8 cellular contexts compared by ENCODE assay signal in the genomic region with DNA sequence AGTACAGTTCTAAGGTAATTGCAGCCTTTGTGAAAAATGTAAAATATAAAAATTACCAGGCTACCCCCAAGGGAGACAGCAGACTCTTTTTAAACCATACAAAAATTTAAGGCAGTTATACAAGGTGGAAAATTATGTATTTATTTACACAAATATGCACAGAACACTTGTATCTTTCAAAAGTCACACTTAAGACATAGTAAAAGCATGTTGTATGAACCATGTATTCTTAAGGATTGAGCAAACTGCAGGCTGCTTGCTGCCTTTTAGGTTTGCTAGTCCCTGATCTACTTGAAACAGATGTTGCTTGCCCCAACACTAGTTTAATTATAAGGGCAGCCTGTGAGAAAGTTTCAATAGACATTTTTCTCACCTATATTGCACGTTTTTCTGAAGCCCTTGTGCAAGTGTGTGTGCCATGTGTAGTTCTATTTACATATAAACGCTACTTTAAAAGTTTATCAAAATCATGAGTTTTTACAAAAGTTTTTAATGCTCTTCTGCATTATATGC.
DNase-seq lines count a peak whose midpoint lies in the region; ATAC-seq, FAIRE-seq and TF ChIP-seq lines count a peak whose summit lies in the region.

No MANE protein-coding gene starts in this region.

- dilution Hi-C loops in IMR-90 (cut with HindIII; ENCODE audit: low sequenced_read_pairs, unreplicated experiment) = no loop called here
- dilution Hi-C loops in mammary epithelial cell (cut with HindIII; ENCODE audit: low sequenced_read_pairs) = no loop called here

- POLR2A ChIA-PET in BJ (lab: Charles Lee) (no interaction called here), IMR-90 (lab: Charles Lee; ENCODE audit: unreplicated experiment) (no interaction called here)

- TF ChIP-seq RAD21 in IMR-90 (IDR thresholded peaks at IDR 0.05; ENCODE audit: low read length) = no peak

- H3K9me1 ChIP-seq in IMR-90 (ENCODE audit: insufficient read depth, low read length) = no peaks in the 10 kb centered on the region

- no peaks in the 10 kb centered on the region for H3K9me3 ChIP-seq in IMR-90 (ENCODE audit: control insufficient read depth, insufficient read depth, low read length)
- H3K9me3 ChIP-seq in mammary epithelial cell (replicated peaks; ENCODE audit: insufficient read depth, low read length) = no peaks in the 10 kb centered on the region
- no peaks in the 10 kb centered on the region for H3K9me3 ChIP-seq in muscle layer of duodenum (ENCODE audit: control insufficient read depth in 1 of 2, low read length in 2 of 2)

- no TSS peak for BruUV-seq in IMR-90 (replicated peaks; lab: Mats Ljungman, UMichigan)
- BruUV-seq in mammary epithelial cell (replicated peaks; lab: Mats Ljungman, UMichigan) = no TSS peak

- no peak overlapping the region for H2AK5ac ChIP-seq in IMR-90 (ENCODE audit: low read depth, low read length)

- H4K20me1 ChIP-seq in IMR-90 (ENCODE audit: insufficient read depth, low read length) = peaks cover 14% of the 10 kb centered on the region; the same call in 1 of the 2 replicates
- no peaks in the 10 kb centered on the region for H4K20me1 ChIP-seq in mammary epithelial cell (ENCODE audit: insufficient read depth, low read length)

- H3K4ac ChIP-seq in IMR-90 (ENCODE audit: low read depth, low read length) = peak overlapping the region; percentile 35; the same call in 1 of the 2 replicates

- H3K4me2 ChIP-seq in IMR-90 (ENCODE audit: low read depth, low read length) (peak overlapping the region; percentile 61), mammary epithelial cell (ENCODE audit: insufficient read depth, low read depth, low read length) (peak overlapping the region; percentile 93)

- ATAC-seq in IMR-90 (ENCODE audit: low read depth) = no peak

- peak overlapping the region; percentile 83 for H3K4me3 ChIP-seq in BJ (ENCODE audit: low read depth, low read length)
- peak overlapping the region; percentile 72 for H3K4me3 ChIP-seq in IMR-90 (ENCODE audit: insufficient read depth, low read depth, low read length)
- peak overlapping the region; percentile 81 to 99 (median 85) for H3K4me3 ChIP-seq in mammary epithelial cell (replicated peaks in 1 of 3; ENCODE audit: insufficient read depth in 1 of 3, low read depth in 2 of 3, low read length in 3 of 3)
- peak overlapping the region; percentile 68 to 96 for H3K4me3 ChIP-seq in muscle layer of duodenum (ENCODE audit: low read depth in 1 of 2, low read length in 2 of 2)

- no peak overlapping the region; the same call in 1 of the 2 replicates for H4K5ac ChIP-seq in IMR-90 (ENCODE audit: low read depth, low read length)

- no peak overlapping the region for H2BK20ac ChIP-seq in IMR-90 (ENCODE audit: low read depth, low read length)

- FAIRE-seq in frontal cortex (lab: Jason Lieb, UNC) = no peak

- H3K9ac ChIP-seq in IMR-90 (ENCODE audit: low read depth, low read length) = peak overlapping the region; percentile 92; the same call in 1 of the 2 replicates
- H3K9ac ChIP-seq in mammary epithelial cell (ENCODE audit: insufficient read depth, low read length) = peak overlapping the region; percentile 98

- TF ChIP-seq POLR2A in IMR-90 (IDR thresholded peaks at IDR 0.05; ENCODE audit: low read depth, low read length) = no peak

- peak overlapping the region; percentile 11; the same call in 1 of the 2 replicates for H3K27ac ChIP-seq in IMR-90 (ENCODE audit: insufficient read depth, low read length)
- peak overlapping the region; percentile 94 for H3K27ac ChIP-seq in mammary epithelial cell (ENCODE audit: insufficient read depth, low read depth, low read length)
- peak overlapping the region; percentile 97 for H3K27ac ChIP-seq in muscle layer of duodenum (ENCODE audit: low read length)

- peak overlapping the region; percentile 94; the same call in 1 of the 2 replicates for H3K14ac ChIP-seq in IMR-90 (replicated peaks; ENCODE audit: low read depth, low read length)

- H3K36me3 ChIP-seq in BJ (ENCODE audit: control insufficient read depth, insufficient read depth, low read length) (peaks cover 2% of the 10 kb centered on the region; the same call in 1 of the 2 replicates), IMR-90 (ENCODE audit: control insufficient read depth, insufficient read depth, low read length) (peaks cover 7% of the 10 kb centered on the region), mammary epithelial cell (ENCODE audit: insufficient read depth, low read length) (peaks cover 25% of the 10 kb centered on the region), muscle layer of duodenum (ENCODE audit: control insufficient read depth in 1 of 2, insufficient read depth in 2 of 2, low read length in 2 of 2) (no peaks in the 10 kb centered on the region)

- no peak overlapping the region for H2BK15ac ChIP-seq in IMR-90 (ENCODE audit: low read depth, low read length)

- H4K8ac ChIP-seq in IMR-90 (ENCODE audit: low read depth in 2 of 2, low read length in 2 of 2) = peak overlapping the region; percentile 83 to 90; a peak in 1 of 4 replicates

- H3K23ac ChIP-seq in IMR-90 (ENCODE audit: low read depth, low read length) = peak overlapping the region; percentile 83

- no peak overlapping the region for H2BK120ac ChIP-seq in IMR-90 (ENCODE audit: low read depth, low read length)

- DNase-seq in BJ (ENCODE audit: low read depth) (no peak), IMR-90 (no peak), mammary epithelial cell (no peak), NCI-H2081 (lab: John Stamatoyannopoulos, UW) (no peak), NCI-H748 (lab: John Stamatoyannopoulos, UW; ENCODE audit: unreplicated experiment) (no peak), DMS79 (lab: John Stamatoyannopoulos, UW) (no peak), frontal cortex (ENCODE audit: low spot score in 2 of 2) (no peak)

- intact Hi-C loops in IMR-90 (cut with micrococcal nuclease) = loop anchor here (2.0 to 5.0 kb wide), 3 partner anchors 137 to 1145 kb away; no protein-coding TSS in a partner anchor
- intact Hi-C loops in mammary epithelial cell (cut with micrococcal nuclease) = loop anchor here (2.0 to 5.0 kb wide), 2 partner anchors 137 to 222 kb away; no protein-coding TSS in a partner anchor

- no peak for TF ChIP-seq CTCF in BJ (IDR thresholded peaks at IDR 0.05; ENCODE audit: insufficient read depth, low read depth, low read length)
- no peak for TF ChIP-seq CTCF in IMR-90 (conservative IDR thresholded peaks at IDR 0.05; ENCODE audit: low read depth, low read length)
- no peak for TF ChIP-seq CTCF in mammary epithelial cell (conservative IDR thresholded peaks at IDR 0.05 in 1 of 2, IDR thresholded peaks at IDR 0.05 in 1 of 2; ENCODE audit: extremely low read depth in 1 of 2, insufficient read depth in 1 of 2, low read depth in 1 of 2, low read length in 2 of 2)

- peaks cover 11 to 16% of the 10 kb centered on the region in 2 experiments; a peak in 3 of 4 replicates for H3K79me1 ChIP-seq in IMR-90 (ENCODE audit: low read depth in 1 of 2, low read length in 2 of 2)

- peaks cover 21% of the 10 kb centered on the region for H3K79me2 ChIP-seq in mammary epithelial cell (ENCODE audit: insufficient read depth, low read length)

- peak overlapping the region; percentile 76 for H2BK5ac ChIP-seq in IMR-90 (ENCODE audit: low read depth, low read length, poor library complexity, severe bottlenecking)

- H4K91ac ChIP-seq in IMR-90 (ENCODE audit: insufficient read depth, low read depth, low read length) = no peak overlapping the region

- CTCF ChIA-PET in BJ (lab: Yijun Ruan, JAX) (interaction anchor here (1.2 to 1.5 kb wide), 3 partner anchors 73 to 144 kb away, joined by 3 to 7 read pairs (median 4); a partner anchor contains a TSS), IMR-90 (lab: Yijun Ruan, JAX) (interaction anchor here (1.1 kb wide), 1 partner anchor 73 kb away, joined by 4 read pairs; a partner anchor contains a TSS), mammary epithelial cell (lab: Charles Lee; ENCODE audit: low non-redundant PET) (no interaction called here)

- H3K27me3 ChIP-seq in BJ (ENCODE audit: control insufficient read depth, insufficient read depth, low read length) (no peaks in the 10 kb centered on the region), IMR-90 (ENCODE audit: control insufficient read depth, insufficient read depth, low read length) (no peaks in the 10 kb centered on the region), mammary epithelial cell (ENCODE audit: insufficient read depth, low read length) (no peaks in the 10 kb centered on the region), muscle layer of duodenum (ENCODE audit: low read depth, low read length) (no peaks in the 10 kb centered on the region)

- H3K18ac ChIP-seq in IMR-90 (ENCODE audit: low read depth, low read length) = peak overlapping the region; percentile 80; the same call in 1 of the 2 replicates

- in situ Hi-C loops in IMR-90 (cut with MboI; ENCODE audit: low sequenced_read_pairs) (loop anchor here (25.0 kb wide), 1 partner anchor 232 kb away; no protein-coding TSS in a partner anchor), mammary epithelial cell (cut with MboI; ENCODE audit: low sequenced_read_pairs in 2 of 2) (loop anchor here in 1 of 2 donors (10.0 to 25.0 kb wide), 2 partner anchors 65 to 232 kb away; no protein-coding TSS in a partner anchor)

- H2AFZ ChIP-seq in IMR-90 (replicated peaks; ENCODE audit: low read length, poor library complexity) (no peak overlapping the region), mammary epithelial cell (ENCODE audit: low read depth, low read length) (no peak overlapping the region)

- H3K4me1 ChIP-seq in IMR-90 (ENCODE audit: control insufficient read depth, insufficient read depth, low read length) (peaks cover 10% of the 10 kb centered on the region), mammary epithelial cell (ENCODE audit: insufficient read depth, low read length) (peaks cover 20% of the 10 kb centered on the region), muscle layer of duodenum (ENCODE audit: control insufficient read depth in 1 of 2, insufficient read depth in 2 of 2, low read length in 2 of 2) (peaks cover 10 to 16% of the 10 kb centered on the region in 2 donors)

- no peak overlapping the region for H2AK9ac ChIP-seq in IMR-90 (replicated peaks; ENCODE audit: low read depth, low read length, poor library complexity)

- H3K56ac ChIP-seq in IMR-90 (ENCODE audit: extremely low read depth, insufficient read depth, low read length) = 0 out of 2 replicates have a peak overlapping the region, but pooled peaks have one; percentile 86

- no CpG with 5 or more reads among the region's 2 CpGs for WGBS in IMR-90 (ENCODE audit: extremely low coverage in 2 of 2, insufficient read length in 1 of 2), 2 experiments
- WGBS in mammary epithelial cell (ENCODE audit: low coverage, missing lambda C conversion rate) = 5% methylated on average over 2 of the region's 2 CpGs

TF ChIP-seq in IMR-90, 13 proteins besides CTCF, POLR2A, EP300 and RAD21 (continues in another document):
- TF ChIP-seq MAZ (IDR thresholded peaks at IDR 0.05; ENCODE audit: borderline replicate concordance, low read depth, low read length) = no peak

Comparison
In these comparisons a context has a peak if more than half of its experiments do, and no peak if none do; other contexts are left out.
1. H3K27ac ChIP-seq: peak in every context shown above with its lines; median percentile 97 in muscle layer of duodenum; 94 in mammary epithelial cell; 11 in IMR-90.